16 cellular contexts compared by ENCODE assay signal in genomic region chr14:90111895-90112534, GRCh38. TPM values are rescaled to one million over a fixed set of nuclear protein-coding genes. Genes with fewer than 3 reads are reported as not detected.
A peak's percentile ranks its signal among the peaks of the same experiment; 100 is the strongest.
DNase-seq lines count a peak whose midpoint lies in the region; ATAC-seq, FAIRE-seq and TF ChIP-seq lines count a peak whose summit lies in the region.
"Had no signal": no experiment of that assay in that cellular context is flagged by ENCODE, and none has a peak within 500 bp of the region (broad histone marks: within the 10 kb centered on the region; RNA-seq: fewer than 3 reads in every experiment).

No MANE protein-coding gene starts in this region.

- peak; percentile 74 for DNase-seq in AG20443 (ENCODE audit: low spot score)
- peak; percentile 73 for DNase-seq in HS-5 (ENCODE audit: low read depth)
- DNase-seq in astrocyte of the hippocampus (ENCODE audit: low read depth, low spot score): peak; percentile 42
- peak; percentile 9 for DNase-seq in keratinocyte (ENCODE audit: low read depth, low spot score)
- DNase-seq in H4 (ENCODE audit: low spot score): no peak
- no peak for DNase-seq in activated CD4-positive, CD25-positive, alpha-beta regulatory T cell treated with anti-CD3 and anti-CD28 coated beads, Interleukin-2, amount 50 U/mL, for 72 hours
- DNase-seq: activated CD8-positive, alpha-beta memory T cell treated with anti-CD3 and anti-CD28 coated beads for 24 hours; CD4-positive, CD25-positive, alpha-beta regulatory T cell; NCI-H2171 treated with DMSO at 0.1 percent for 48 hours; OCI-M1; ovary; stimulated activated naive CD8-positive, alpha-beta T cell treated with anti-CD3 and anti-CD28 coated beads, Interleukin-15, Interleukin-2, amounts not matched to agents 100 U/mL and 50 U/mL, for 24 hours; T-helper 9 cell had no signal

- H3K79me2 ChIP-seq in keratinocyte (ENCODE audit: control insufficient read depth, insufficient read depth, low read length): no peaks in the 10 kb centered on the region
- H3K79me2 ChIP-seq: hepatocyte had no signal

- no peak overlapping the region for H2AFZ ChIP-seq in keratinocyte (ENCODE audit: control insufficient read depth, low read length)
- H2AFZ ChIP-seq: hepatocyte had no signal

- no peak overlapping the region for H3K4me2 ChIP-seq in keratinocyte (ENCODE audit: control insufficient read depth, extremely low read depth, insufficient read depth, low read depth, low read length)
- H3K4me2 ChIP-seq: hepatocyte had no signal

- dilution Hi-C loops in keratinocyte (cut with MboI; ENCODE audit: extremely low pct_ligation_motif_present, low sequenced_read_pairs): no loop called here

- H4K20me1 ChIP-seq in keratinocyte (ENCODE audit: control insufficient read depth, extremely low read depth, insufficient read depth, low read length): no peaks in the 10 kb centered on the region

- no peak overlapping the region for H3K4me3 ChIP-seq in keratinocyte (ENCODE audit: control insufficient read depth in 2 of 3, extremely low read depth in 1 of 3, insufficient read depth in 2 of 3, low read depth in 1 of 3, low read length in 3 of 3)
- H3K4me3 ChIP-seq: hepatocyte, ovary had no signal

- TF ChIP-seq CTCF in keratinocyte (optimal IDR thresholded peaks at IDR 0.05 in 1 of 3, IDR thresholded peaks at IDR 0.05 in 1 of 3, conservative IDR thresholded peaks at IDR 0.05 in 1 of 3; ENCODE audit: extremely low read depth in 1 of 3, insufficient read depth in 2 of 3, low read length in 3 of 3): no peak

- no peaks in the 10 kb centered on the region for H3K36me3 ChIP-seq in keratinocyte (ENCODE audit: control insufficient read depth in 2 of 2, extremely low read depth in 1 of 2, insufficient read depth in 2 of 2, low read length in 2 of 2)
- H3K36me3 ChIP-seq: ovary had no signal

- H3K27me3 ChIP-seq in keratinocyte (ENCODE audit: control insufficient read depth, extremely low read depth, insufficient read depth, low read length): peaks cover 13% of the 10 kb centered on the region
- H3K27me3 ChIP-seq: hepatocyte, ovary had no signal

- H3K9me1 ChIP-seq in keratinocyte (ENCODE audit: control insufficient read depth, extremely low read depth, insufficient read depth, low read length): no peaks in the 10 kb centered on the region

- ATAC-seq in GM19455 (IDR thresholded peaks at IDR 0.05; ENCODE audit: unreplicated experiment): no peak
- ATAC-seq in HG03045 (IDR thresholded peaks at IDR 0.05; ENCODE audit: unreplicated experiment): no peak
- ATAC-seq: stimulated activated naive CD8-positive, alpha-beta T cell treated with anti-CD3 and anti-CD28 coated beads, Interleukin-15, Interleukin-2, amounts not matched to agents 100 U/mL and 50 U/mL, for 24 hours had no signal

- H3K27ac ChIP-seq in keratinocyte (ENCODE audit: control insufficient read depth, insufficient read depth, low read length): no peak overlapping the region
- H3K27ac ChIP-seq: hepatocyte, ovary had no signal

- peak; percentile 36 for FAIRE-seq in keratinocyte (lab: Jason Lieb, UNC)

- peaks cover 4% of the 10 kb centered on the region for H3K4me1 ChIP-seq in keratinocyte (ENCODE audit: control insufficient read depth, extremely low read depth, insufficient read depth, low read length)

- H3K9me3 ChIP-seq in keratinocyte (ENCODE audit: control insufficient read depth, low read depth, low read length): no peaks in the 10 kb centered on the region
- H3K9me3 ChIP-seq: ovary had no signal

- H3K9ac ChIP-seq in keratinocyte (ENCODE audit: control insufficient read depth, extremely low read depth, insufficient read depth, low read length): no peak overlapping the region

RNA-seq across cellular contexts. Expression of gene KCNK13, which starts 50.2 kb away (rescaled TPM):
- polyA plus RNA-seq in keratinocyte: 0.03 TPM in 2 of 3 replicates, not detected in the other
- polyA plus RNA-seq in keratinocyte (2011; ENCODE audit: low read depth): not detected
- not detected in 2 replicates for polyA plus RNA-seq in keratinocyte (2011; cell fraction: cytosol; rRNA removed)
- polyA plus RNA-seq in keratinocyte (2011; cell fraction: nucleus; rRNA removed): 0.07 TPM in 1 of 2 replicates, not detected in the other
- 0.11 TPM in 1 of 2 replicates, not detected in the other for polyA plus RNA-seq in keratinocyte (2012; ENCODE audit: low replicate concordance)
- not detected in 3 replicates for polyA minus RNA-seq in keratinocyte
- not detected for polyA minus RNA-seq in keratinocyte (2011; cell fraction: cytosol; rRNA and poly(A)+ RNA removed)
- polyA minus RNA-seq in keratinocyte (2011; cell fraction: nucleus; rRNA and poly(A)+ RNA removed): not detected in 2 replicates
- total RNA-seq in H4 (2014; rRNA removed; shearing (Covaris generic)): 0.04 TPM in 1 of 2 replicates, not detected in the other
- polyA plus RNA-seq: CD4-positive, CD25-positive, alpha-beta regulatory T cell had no signal

Comparison
In these comparisons a context has a peak if more than half of its experiments do, and no peak if none do; other contexts are left out.
1. DNase-seq: peak in AG20443 (single experiment), HS-5 (single experiment), astrocyte of the hippocampus (single experiment) and keratinocyte (single experiment); none in H4 (single experiment) and activated CD4-positive, CD25-positive, alpha-beta regulatory T cell treated with anti-CD3 and anti-CD28 coated beads, Interleukin-2, amount 50 U/mL, for 72 hours (single experiment).